Comparison of ENCODE assay signal across 29 cellular contexts in the genomic region with DNA sequence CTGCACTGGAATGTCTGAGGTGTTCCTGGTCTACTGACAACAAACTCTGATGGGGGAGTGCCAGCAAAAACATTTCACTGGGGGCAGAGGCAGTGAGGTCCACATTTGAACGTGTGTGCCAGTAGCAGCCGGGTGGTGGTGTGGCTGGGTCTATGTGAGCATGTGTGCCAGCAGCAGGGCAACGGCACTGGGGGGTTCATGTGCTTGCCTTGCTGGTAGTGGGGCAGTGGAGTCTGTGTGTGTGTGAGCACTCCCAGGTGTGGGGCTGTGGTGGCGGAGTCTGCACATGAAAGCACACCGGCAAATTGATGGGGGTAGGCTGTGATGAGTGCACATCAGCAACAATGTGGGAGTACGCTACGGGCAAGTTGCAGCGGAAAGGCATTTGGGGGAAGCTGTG. TPM values are rescaled to one million over a fixed set of nuclear protein-coding genes. Genes with fewer than 3 reads are reported as not detected.
"Had no signal": no experiment of that assay in that cellular context is flagged by ENCODE, and none has a peak within 500 bp of the region (broad histone marks: within the 10 kb centered on the region; RNA-seq: fewer than 3 reads in every experiment).

No MANE protein-coding gene starts in this region.

- H3K4me1 Mint-ChIP-seq: endodermal cell, mesothelial cell of epicardium had no signal

- H3K9me3 Mint-ChIP-seq: endodermal cell had no signal

- H3K9me3 ChIP-seq: colonic mucosa, gastrocnemius medialis, lower lobe of right lung, mucosa of descending colon had no signal

- H3K4me3 ChIP-seq: colonic mucosa, esophagus squamous epithelium, gastrocnemius medialis, heart right ventricle, left lung, lower lobe of right lung, mucosa of descending colon had no signal

- H3K27ac ChIP-seq: colonic mucosa, epithelial cell of prostate, esophagus squamous epithelium, gastrocnemius medialis, heart right ventricle, left lung, lower lobe of right lung had no signal

- H3K27me3 ChIP-seq: colonic mucosa, esophagus squamous epithelium, gastrocnemius medialis, heart right ventricle, left lung had no signal

- H3K4me3 Mint-ChIP-seq: dendritic cell treated with granulocyte-macrophage colony-stimulating factor and Interleukin-4, amounts not matched to agents 40 ng/mL and 50 ng/mL, for 4 days; effector memory CD8-positive, alpha-beta T cell; endodermal cell; mesothelial cell of epicardium had no signal

- H3K36me3 ChIP-seq: colonic mucosa, esophagus squamous epithelium, gastrocnemius medialis, heart right ventricle, left lung, lower lobe of right lung had no signal

- DNase-seq: central memory CD4-positive, alpha-beta T cell; colonic mucosa; cortex of kidney; effector CD8-positive, alpha-beta T cell; effector memory CD8-positive, alpha-beta T cell; endodermal cell; erythroblast; esophagus squamous epithelium; foreskin fibroblast; foreskin melanocyte; gastrocnemius medialis; glutamatergic neuron; head of caudate nucleus; heart right ventricle; hippocampal formation; left cardiac atrium; left ventricle myocardium superior; lower lobe of right lung; mesenchymal stem cell; mucosa of descending colon had no signal

- H3K36me3 Mint-ChIP-seq: mesothelial cell of epicardium had no signal

- H3K4me1 ChIP-seq: colonic mucosa, esophagus squamous epithelium, gastrocnemius medialis, heart right ventricle, left lung, lower lobe of right lung had no signal

- ATAC-seq: effector memory CD8-positive, alpha-beta T cell; esophagus mucosa; gastrocnemius medialis; heart right ventricle; left cardiac atrium; left lung; left ventricle myocardium superior; lower lobe of right lung; mucosa of descending colon had no signal

- H3K27me3 Mint-ChIP-seq: dendritic cell treated with granulocyte-macrophage colony-stimulating factor and Interleukin-4, amounts not matched to agents 40 ng/mL and 50 ng/mL, for 4 days; effector memory CD8-positive, alpha-beta T cell had no signal

- H3K27ac Mint-ChIP-seq: dendritic cell treated with granulocyte-macrophage colony-stimulating factor and Interleukin-4, amounts not matched to agents 40 ng/mL and 50 ng/mL, for 4 days; effector memory CD8-positive, alpha-beta T cell; endodermal cell; mesothelial cell of epicardium had no signal

RNA-seq across cellular contexts. Expression of gene SORCS1, which starts 49.4 kb away (rescaled TPM):
- total RNA-seq: dermis microvascular lymphatic vessel endothelial cell, glomerular endothelial cell, lung microvascular endothelial cell had no signal
- polyA plus RNA-seq: keratinocyte had no signal
